ENCODE assay signal across 12 cellular contexts in the genomic region with DNA sequence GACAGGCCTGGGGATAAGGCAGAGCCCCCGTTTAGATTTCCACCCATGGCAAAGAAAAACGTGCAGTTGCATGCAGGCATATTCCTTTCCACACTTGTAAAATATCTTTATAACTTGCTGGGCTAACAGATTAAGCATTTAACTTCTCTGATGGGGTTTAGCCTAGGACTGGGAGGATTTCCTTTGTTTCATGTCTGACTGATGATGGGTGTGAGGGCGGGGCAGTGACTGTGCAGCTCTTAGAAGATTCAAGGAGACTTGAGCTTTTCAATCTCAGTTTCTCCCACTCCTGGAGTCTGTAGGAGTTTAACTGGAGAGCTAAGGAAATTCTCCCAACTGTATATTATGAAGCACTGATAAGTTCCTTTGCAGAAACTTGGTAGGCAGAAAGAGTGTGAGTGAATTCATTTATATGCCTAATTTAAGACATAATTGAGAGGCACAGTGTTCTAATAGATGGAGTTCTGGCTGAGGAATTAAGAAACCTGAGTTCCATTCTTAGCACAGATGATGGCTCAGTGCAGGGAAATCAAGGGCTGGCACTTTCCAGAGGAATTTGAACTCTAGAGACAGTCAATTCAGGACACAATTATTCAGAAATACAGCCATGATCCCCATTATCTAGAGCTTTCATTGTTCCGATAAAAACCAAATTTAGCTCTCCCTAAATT.
DNase-seq lines count a peak whose midpoint lies in the region; ATAC-seq and TF ChIP-seq lines count a peak whose summit lies in the region.
"Had no signal": no experiment of that assay in that cellular context is flagged by ENCODE, and none has a peak within 500 bp of the region (broad histone marks: within the 10 kb centered on the region; RNA-seq: fewer than 3 reads in every experiment).

No MANE protein-coding gene starts in this region.

- BruUV-seq in A673 (replicated peaks; lab: Mats Ljungman, UMichigan) = no TSS peak

- H3K4me3 ChIP-seq in right cardiac atrium (ENCODE audit: low read length) (no peak overlapping the region), lung (no peak overlapping the region), A673 (ENCODE audit: low read depth, low read length, poor library complexity, severe bottlenecking) (no peak overlapping the region)

- H3K4me1 ChIP-seq in right cardiac atrium (ENCODE audit: control insufficient read depth, insufficient read depth, low read length) (no peaks in the 10 kb centered on the region), lung (ENCODE audit: control insufficient read depth in 2 of 2, insufficient read depth in 2 of 2, low read length in 2 of 2) (no peaks in the 10 kb centered on the region), A673 (ENCODE audit: insufficient read depth, low read length, poor library complexity, severe bottlenecking) (peaks cover 4% of the 10 kb centered on the region)

- H3K36me3 ChIP-seq in lung (ENCODE audit: control insufficient read depth in 2 of 2, insufficient read depth in 2 of 2, low read length in 2 of 2) (no peaks in the 10 kb centered on the region), A673 (ENCODE audit: insufficient read depth, low read length, poor library complexity, severe bottlenecking) (no peaks in the 10 kb centered on the region)

- no peak for TF ChIP-seq CTCF in lung (IDR thresholded peaks at IDR 0.05; ENCODE audit: control extremely low read depth, extremely low read depth)
- TF ChIP-seq CTCF in A673 (conservative IDR thresholded peaks at IDR 0.05; ENCODE audit: low read depth, low read length) = no peak

- no peaks in the 10 kb centered on the region for H3K9me3 ChIP-seq in right cardiac atrium (ENCODE audit: control insufficient read depth, low read length)
- peaks cover 0 to 4% of the 10 kb centered on the region in 2 donors for H3K9me3 ChIP-seq in lung (ENCODE audit: control insufficient read depth in 2 of 2, insufficient read depth in 1 of 2, low read length in 1 of 2)
- no peaks in the 10 kb centered on the region for H3K9me3 ChIP-seq in A673 (ENCODE audit: low read depth, low read length, poor library complexity, severe bottlenecking)

- WGBS in right cardiac atrium = 55% methylated on average over 4 of the region's 4 CpGs
- 69 to 79% methylated on average over 4 of the region's 4 CpGs for WGBS in lung, 2 donors

- H3K27ac ChIP-seq in right cardiac atrium (ENCODE audit: low read length) (no peak overlapping the region), caudate nucleus (ENCODE audit: low read depth, low read length) (no peak overlapping the region), lung (ENCODE audit: low read depth in 1 of 2, low read length in 1 of 2) (no peak overlapping the region), A673 (ENCODE audit: low read depth, low read length, poor library complexity, severe bottlenecking) (no peak overlapping the region)

- peak; percentile 31 to 47 for ATAC-seq in right cardiac atrium
- peak; percentile 17 for ATAC-seq in lung (ENCODE audit: insufficient read depth, low FRiP score)
- no peak for ATAC-seq in GM18873 (IDR thresholded peaks at IDR 0.05; ENCODE audit: low FRiP score, unreplicated experiment)

- CTCF ChIA-PET in A673 (lab: Charles Lee) = interaction anchor here (0.5 kb wide), 1 partner anchor 541 kb away, joined by 4 read pairs; no protein-coding TSS in a partner anchor

- no peaks in the 10 kb centered on the region for H3K27me3 ChIP-seq in right cardiac atrium (ENCODE audit: control insufficient read depth, insufficient read depth)
- H3K27me3 ChIP-seq in lung (ENCODE audit: control insufficient read depth, insufficient read depth) = no peaks in the 10 kb centered on the region
- H3K27me3 ChIP-seq in A673 (replicated peaks; ENCODE audit: insufficient read depth, low read depth, low read length, poor library complexity) = peaks cover 6% of the 10 kb centered on the region

- intact Hi-C loops in right cardiac atrium (cut with DNase I) = no loop called here
- intact Hi-C loops in cardiac septum (cut with DNase I) = no loop called here
- intact Hi-C loops in A673 (cut with micrococcal nuclease; ENCODE audit: unreplicated experiment) = no loop called here

- DNase-seq in right cardiac atrium = no peak
- no peak for DNase-seq in cardiac septum (ENCODE audit: low spot score)
- peak in 42 of 61 donors; percentile 1 to 89 (median 31) for DNase-seq in caudate nucleus (lab: John Stamatoyannopoulos, UW)
- DNase-seq in lung (ENCODE audit: low spot score) = no peak
- no peak for DNase-seq in NCI-H2171 (lab: John Stamatoyannopoulos, UW)
- DNase-seq in A673 (ENCODE audit: low spot score) = no peak
- no peak for DNase-seq in GDM1 (lab: John Stamatoyannopoulos, UW)
- DNase-seq: activated CD4-positive, alpha-beta T cell treated with anti-CD3 and anti-CD28 coated beads, Interleukin-2, amount 50 U/mL, for 48 hours; NCI-H2171 treated with DMSO at 0.1 percent for 48 hours; stimulated activated CD4-positive, alpha-beta T cell treated with anti-CD3 and anti-CD28 coated beads, Interleukin-12 subunit alpha, Interleukin-12 subunit beta, amount 100 ng/mL, for 4 hours; trophoblast cell had no signal

- POLR2A ChIA-PET in A673 (lab: Charles Lee; ENCODE audit: low non-redundant PET) = no interaction called here

Comparison
In these comparisons a context has a peak if more than half of its experiments do, and no peak if none do; other contexts are left out.
1. DNase-seq: peak in caudate nucleus (42 of 61); none in right cardiac atrium (0 of 3), cardiac septum (single experiment), lung (single experiment), NCI-H2171 (single experiment), A673 (single experiment) and GDM1 (single experiment).